ENCODE assay signal across 1 cellular context in genomic region chr9:96100385-96100978, GRCh38.
TF ChIP-seq lines count a peak whose summit lies in the region.

No MANE protein-coding gene starts in this region.

TF ChIP-seq in GM23338, 12 proteins besides CTCF, POLR2A, EP300 and RAD21 (continued from another document):
- no peak for TF ChIP-seq ZNF331 (CRISPR knock-in tag; IDR thresholded peaks at IDR 0.05; ENCODE audit: low read depth)
- no peak for TF ChIP-seq EZH2phosphoT487 (IDR thresholded peaks at IDR 0.05; ENCODE audit: unreplicated experiment)
- no peak for TF ChIP-seq JUNB (IDR thresholded peaks at IDR 0.05; ENCODE audit: unreplicated experiment)
